Comparison of ENCODE assay signal across 11 cellular contexts in genomic region chr12:94980577-94980976, GRCh38. TPM values are rescaled to one million over a fixed set of nuclear protein-coding genes. Genes with fewer than 3 reads are reported as not detected.
DNase-seq lines count a peak whose midpoint lies in the region; ATAC-seq and TF ChIP-seq lines count a peak whose summit lies in the region.
"Had no signal": no experiment of that assay in that cellular context is flagged by ENCODE, and none has a peak within 500 bp of the region (broad histone marks: within the 10 kb centered on the region; RNA-seq: fewer than 3 reads in every experiment).

No MANE protein-coding gene starts in this region.

- H3K9ac ChIP-seq in HCT116 (ENCODE audit: low read length), result no peak overlapping the region

- no peaks in the 10 kb centered on the region for H3K9me3 ChIP-seq in CD4-positive, CD25-positive, alpha-beta regulatory T cell (ENCODE audit: control insufficient read depth in 2 of 2, low read length in 2 of 2)
- H3K9me3 ChIP-seq in HCT116 (ENCODE audit: control insufficient read depth in 1 of 2, insufficient read depth in 1 of 2, low read depth in 1 of 2, low read length in 2 of 2) (no peaks in the 10 kb centered on the region), Caco-2 (no peaks in the 10 kb centered on the region)
- H3K9me3 ChIP-seq: left lung had no signal

- H3K36me3 ChIP-seq in CD4-positive, CD25-positive, alpha-beta regulatory T cell (ENCODE audit: control insufficient read depth, insufficient read depth, low read length), result peaks cover 6% of the 10 kb centered on the region
- no peaks in the 10 kb centered on the region for H3K36me3 ChIP-seq in HCT116 (ENCODE audit: control insufficient read depth in 1 of 2, insufficient read depth in 2 of 2, low read length in 2 of 2)
- H3K36me3 ChIP-seq in Caco-2 (ENCODE audit: control insufficient read depth, insufficient read depth, low read length), result no peaks in the 10 kb centered on the region

- H3K4me3 ChIP-seq in CD4-positive, CD25-positive, alpha-beta regulatory T cell (ENCODE audit: low read depth, low read length), result no peak overlapping the region
- no peak overlapping the region for H3K4me3 ChIP-seq in HCT116 (replicated peaks in 1 of 2; ENCODE audit: low read depth in 1 of 2, low read length in 2 of 2)
- no peak overlapping the region for H3K4me3 ChIP-seq in Caco-2 (ENCODE audit: low read depth, low read length)
- H3K4me3 ChIP-seq: left lung had no signal

- peak in 2 of 3 experiments; percentile 16 to 21; a peak in 1 of 6 replicates for TF ChIP-seq CTCF in HCT116 (IDR thresholded peaks at IDR 0.05 in 2 of 3, conservative IDR thresholded peaks at IDR 0.05 in 1 of 3; ENCODE audit: borderline replicate concordance in 1 of 3, insufficient read depth in 1 of 3, low read depth in 2 of 3, low read length in 2 of 3)
- peak in 1 of 2 experiments; percentile 22 for TF ChIP-seq CTCF in Caco-2 (IDR thresholded peaks at IDR 0.05; ENCODE audit: insufficient read depth in 1 of 2, low read depth in 1 of 2, low read length in 1 of 2, severe bottlenecking in 1 of 2, unreplicated experiment in 1 of 2)

- peaks cover 31 to 63% (median 40%) of the 10 kb centered on the region in 4 donors for H3K4me1 Mint-ChIP-seq in CD4-positive, CD25-positive, alpha-beta regulatory T cell
- H3K4me1 Mint-ChIP-seq in Caco-2 (ENCODE audit: low read depth, unreplicated experiment), result no peaks in the 10 kb centered on the region

- no peak for TF ChIP-seq POLR2A in HCT116 (IDR thresholded peaks at IDR 0.05; ENCODE audit: borderline replicate concordance, extremely low read depth, insufficient read depth, insufficient read length)

- no TSS peak for BruUV-seq in HCT116 (replicated peaks; lab: Mats Ljungman, UMichigan)
- no TSS peak for BruUV-seq in Caco-2 (replicated peaks; lab: Mats Ljungman, UMichigan)

- peak overlapping the region in 2 of 3 donors; percentile 33 to 82 for H3K27ac Mint-ChIP-seq in CD4-positive, CD25-positive, alpha-beta regulatory T cell
- no peak overlapping the region for H3K27ac Mint-ChIP-seq in Caco-2 (ENCODE audit: unreplicated experiment)

- peak; percentile 50 for TF ChIP-seq RAD21 in HCT116 (IDR thresholded peaks at IDR 0.05; ENCODE audit: low read depth)

- peaks cover 27% of the 10 kb centered on the region for H3K36me3 Mint-ChIP-seq in CD4-positive, CD25-positive, alpha-beta regulatory T cell
- H3K36me3 Mint-ChIP-seq in Caco-2 (ENCODE audit: insufficient read depth, unreplicated experiment), result peaks cover 7% of the 10 kb centered on the region

- RAD21 ChIA-PET in HCT116 (lab: Charles Lee; ENCODE audit: low non-redundant PET in 1 of 2, low total read pairs in 2 of 2, uncharacterized antibody in 2 of 2, unreplicated experiment in 2 of 2), result no interaction called here

- no peak overlapping the region for H2AFZ ChIP-seq in HCT116 (ENCODE audit: low read depth, low read length, poor library complexity, severe bottlenecking)

- intact Hi-C loops in HCT116 (cut with micrococcal nuclease), result no loop called here
- intact Hi-C loops in Caco-2 (cut with micrococcal nuclease; ENCODE audit: unreplicated experiment), result no loop called here

- H3K27me3 ChIP-seq in CD4-positive, CD25-positive, alpha-beta regulatory T cell (ENCODE audit: control insufficient read depth, insufficient read depth, low read length), result no peaks in the 10 kb centered on the region
- H3K27me3 ChIP-seq in HCT116 (ENCODE audit: insufficient read depth, low read length) (no peaks in the 10 kb centered on the region), Caco-2 (replicated peaks; ENCODE audit: control insufficient read depth, insufficient read depth, low read length) (no peaks in the 10 kb centered on the region)
- H3K27me3 ChIP-seq: left lung had no signal

- peaks cover 10% of the 10 kb centered on the region for H4K20me1 ChIP-seq in HCT116 (ENCODE audit: insufficient read depth)

- no peaks in the 10 kb centered on the region for H3K9me3 Mint-ChIP-seq in CD4-positive, CD25-positive, alpha-beta regulatory T cell
- no peaks in the 10 kb centered on the region for H3K9me3 Mint-ChIP-seq in Caco-2 (ENCODE audit: unreplicated experiment)
- H3K9me3 Mint-ChIP-seq: central memory CD8-positive, alpha-beta T cell had no signal

- H3K79me2 ChIP-seq in HCT116 (ENCODE audit: insufficient read depth, low read length), result peaks cover 16% of the 10 kb centered on the region

- no peak overlapping the region for H3K4me3 Mint-ChIP-seq in CD4-positive, CD25-positive, alpha-beta regulatory T cell
- H3K4me3 Mint-ChIP-seq in Caco-2 (ENCODE audit: unreplicated experiment), result no peak overlapping the region
- H3K4me3 Mint-ChIP-seq: central memory CD8-positive, alpha-beta T cell had no signal

- peak in 1 of 3 donors; percentile 35 for DNase-seq in CD4-positive, CD25-positive, alpha-beta regulatory T cell
- DNase-seq in HCT116 (ENCODE audit: low read depth, low spot score) (no peak), amniotic epithelial cell (ENCODE audit: low read depth) (peak; percentile 65), lung microvascular endothelial cell (ENCODE audit: low read depth in 2 of 2) (peak; percentile 52 to 53), Caco-2 (no peak), AG08395 (ENCODE audit: low spot score) (no peak), cortex of kidney (lab: John Stamatoyannopoulos, UW) (no peak)
- DNase-seq: activated CD4-positive, alpha-beta T cell treated with anti-CD3 and anti-CD28 coated beads for 1 hour; left lung had no signal

- H3K27ac ChIP-seq in CD4-positive, CD25-positive, alpha-beta regulatory T cell (ENCODE audit: insufficient read depth, low read length, poor library complexity, severe bottlenecking), result no peak overlapping the region
- no peak overlapping the region for H3K27ac ChIP-seq in HCT116 (ENCODE audit: low read depth, low read length)
- H3K27ac ChIP-seq: left lung had no signal

- peaks cover 3% of the 10 kb centered on the region for H3K4me1 ChIP-seq in CD4-positive, CD25-positive, alpha-beta regulatory T cell (ENCODE audit: control insufficient read depth, insufficient read depth, low read length, poor library complexity, severe bottlenecking)
- H3K4me1 ChIP-seq in HCT116 (ENCODE audit: control insufficient read depth in 1 of 2, insufficient read depth in 2 of 2, low read length in 2 of 2) (no peaks in the 10 kb centered on the region; a peak in 1 of 4 replicates), Caco-2 (no peaks in the 10 kb centered on the region)
- H3K4me1 ChIP-seq: left lung had no signal

- POLR2A ChIA-PET in HCT116 (lab: Charles Lee), result no interaction called here
- POLR2A ChIA-PET in Caco-2 (lab: Charles Lee), result no interaction called here

- ATAC-seq in CD4-positive, CD25-positive, alpha-beta regulatory T cell (ENCODE audit: low read depth in 2 of 2), result no peak
- ATAC-seq in HCT116 (no peak), GM21367 (IDR thresholded peaks at IDR 0.05; ENCODE audit: unreplicated experiment) (no peak)
- ATAC-seq: left lung had no signal

- no peak overlapping the region for H3K4me2 ChIP-seq in HCT116 (ENCODE audit: low read length)

- H3K27me3 Mint-ChIP-seq in CD4-positive, CD25-positive, alpha-beta regulatory T cell, result no peaks in the 10 kb centered on the region
- no peaks in the 10 kb centered on the region for H3K27me3 Mint-ChIP-seq in Caco-2 (ENCODE audit: insufficient read depth, unreplicated experiment)
- H3K27me3 Mint-ChIP-seq: central memory CD8-positive, alpha-beta T cell had no signal

- no peaks in the 10 kb centered on the region for H3K9me2 ChIP-seq in HCT116 (ENCODE audit: insufficient read depth)

- CTCF ChIA-PET in HCT116 (lab: Charles Lee) (no interaction called here), Caco-2 (lab: Charles Lee) (no interaction called here)

TF ChIP-seq in HCT116, 20 proteins besides CTCF, POLR2A, EP300 and RAD21 (continues in another document):
- TF ChIP-seq REST (IDR thresholded peaks at IDR 0.05; ENCODE audit: low read depth) (no peak), FOSL1 (IDR thresholded peaks at IDR 0.05; ENCODE audit: low read depth) (no peak), CBX3 (IDR thresholded peaks at IDR 0.05; ENCODE audit: low read depth) (no peak), ZFX (IDR thresholded peaks at IDR 0.05) (no peak), SIN3A (IDR thresholded peaks at IDR 0.05; ENCODE audit: low read depth) (no peak), ZNF274 (IDR thresholded peaks at IDR 0.05; ENCODE audit: low read depth, low read length) (no peak), EZH2phosphoT487 (IDR thresholded peaks at IDR 0.05; ENCODE audit: borderline replicate concordance) (no peak), CEBPB (IDR thresholded peaks at IDR 0.05; ENCODE audit: low read depth) (no peak), SP1 (IDR thresholded peaks at IDR 0.05; ENCODE audit: low read depth) (no peak), YY1 (IDR thresholded peaks at IDR 0.05; ENCODE audit: extremely low read depth, insufficient replicate concordance, low read depth, low read length) (no peak), POLR2AphosphoS5 (IDR thresholded peaks at IDR 0.05; ENCODE audit: low read depth, low read length) (no peak), JUND (IDR thresholded peaks at IDR 0.05) (no peak)

RNA-seq across cellular contexts. Expression of gene NDUFA12, which starts 22.9 kb away (rescaled TPM):
- total RNA-seq in CD4-positive, CD25-positive, alpha-beta regulatory T cell, result 67.6 TPM
- polyA plus RNA-seq in CD4-positive, CD25-positive, alpha-beta regulatory T cell, result 100 to 1,000 TPM; 264 to 488 (median 327) TPM
- total RNA-seq in HCT116 (2021; ENCODE audit: unreplicated experiment) (79.7 TPM), lung microvascular endothelial cell (78.9 and 104 TPM in 2 replicates), Caco-2 (2022) (122 and 131 TPM in 2 replicates)
- 82.1 and 98.5 TPM in 2 replicates for polyA plus RNA-seq in HCT116 (2012)

Comparison
In these comparisons a context has a peak if more than half of its experiments do, and no peak if none do; other contexts are left out.
1. DNase-seq: peak in amniotic epithelial cell (single experiment) and lung microvascular endothelial cell (2 of 2); none in HCT116 (single experiment), Caco-2 (0 of 2), AG08395 (single experiment) and cortex of kidney (single experiment).